In the genomic region with DNA sequence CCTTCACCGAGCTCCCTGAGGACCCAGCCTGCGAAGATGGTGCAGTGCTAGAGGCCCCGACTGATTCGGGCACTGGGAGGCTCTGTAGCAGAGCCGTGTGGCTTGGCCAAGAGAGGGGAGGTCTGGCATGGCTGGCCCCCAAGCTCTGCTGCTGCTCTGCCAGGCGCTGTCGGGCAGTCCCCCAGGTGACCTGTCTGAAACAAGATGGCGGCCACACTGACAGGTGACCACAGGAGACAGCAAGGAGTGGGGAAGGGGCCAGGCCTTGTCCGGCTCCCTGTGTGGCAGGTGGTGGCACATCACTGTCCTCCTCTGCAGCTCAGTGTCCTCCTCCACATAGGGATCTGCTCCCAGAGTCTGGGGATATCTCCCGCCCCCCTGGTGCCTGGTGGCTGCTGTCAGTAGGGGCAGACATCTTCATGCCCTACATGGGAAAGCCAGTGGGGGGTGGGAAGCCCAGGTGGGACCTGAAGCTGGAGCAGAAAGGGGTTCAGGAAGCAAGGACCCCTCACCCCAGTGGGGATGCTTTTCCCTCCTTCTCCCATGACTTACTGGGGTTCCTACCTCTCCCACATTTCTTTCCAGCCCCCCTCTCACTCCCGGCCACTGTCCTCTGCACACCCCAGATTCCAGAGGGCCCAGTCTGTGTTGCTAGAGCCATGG, we compare ENCODE assay signal across 16 cellular contexts. TPM values are rescaled to one million over a fixed set of nuclear protein-coding genes. Genes with fewer than 3 reads are reported as not detected.
DNase-seq lines count a peak whose midpoint lies in the region; ATAC-seq, FAIRE-seq and TF ChIP-seq lines count a peak whose summit lies in the region.
"Had no signal": no experiment of that assay in that cellular context is flagged by ENCODE, and none has a peak within 500 bp of the region (broad histone marks: within the 10 kb centered on the region; RNA-seq: fewer than 3 reads in every experiment).

No MANE protein-coding gene starts in this region.

- intact Hi-C loops in left ventricle myocardium superior (cut with micrococcal nuclease) (no loop called here), cardiac septum (cut with DNase I) (no loop called here), kidney (cut with DNase I) (no loop called here), spleen (cut with DNase I; ENCODE audit: low total_unique reads) (no loop called here)

- TF ChIP-seq POLR2A in spleen (IDR thresholded peaks at IDR 0.05): no peak

- WGBS in spleen, 5 donors: 85 to 97% (median 93%) methylated on average over 10 to 11 of the region's 11 CpGs

- TF ChIP-seq CTCF in kidney (IDR thresholded peaks at IDR 0.05; ENCODE audit: borderline replicate concordance, extremely low read depth, insufficient read depth) (no peak), spleen (IDR thresholded peaks at IDR 0.05 in 8 of 11, conservative IDR thresholded peaks at IDR 0.05 in 3 of 11) (no peak), brain microvascular endothelial cell (IDR thresholded peaks at IDR 0.05; ENCODE audit: low read depth, low read length, missing control alignments) (no peak)

- FAIRE-seq in kidney (lab: Jason Lieb, UNC): no peak
- FAIRE-seq: GM12878, HepG2 had no signal

- in situ Hi-C loops in brain microvascular endothelial cell (cut with HindIII; ENCODE audit: low pct_ligation_motif_present, low sequenced_read_pairs): no loop called here

- ATAC-seq in left ventricle myocardium superior: no peak
- ATAC-seq: GM12878, HepG2 had no signal

- peak; percentile 22 for DNase-seq in left ventricle myocardium superior
- DNase-seq in cardiac septum (ENCODE audit: low spot score): no peak
- DNase-seq in kidney: peak; percentile 59
- DNase-seq in spleen: peak; percentile 59
- DNase-seq in T-helper 1 cell: no peak
- DNase-seq in GDM1 (lab: John Stamatoyannopoulos, UW): no peak
- DNase-seq in brain microvascular endothelial cell: no peak
- DNase-seq: 8988T; CD4-positive, alpha-beta memory T cell; DMS79 treated with DMSO at 0.1 percent for 48 hours; GOT3; H9 had no signal

- peaks cover 0 to 7% (median 0%) of the 10 kb centered on the region in 7 donors for H3K27me3 ChIP-seq in spleen (replicated peaks in 1 of 7)
- peaks cover 7% of the 10 kb centered on the region for H3K27me3 ChIP-seq in brain microvascular endothelial cell (replicated peaks)
- H3K27me3 ChIP-seq: BLaER1 had no signal

- no peaks in the 10 kb centered on the region for H3K36me3 ChIP-seq in kidney (ENCODE audit: control insufficient read depth in 1 of 2, insufficient read depth in 2 of 2, low read length in 2 of 2)
- H3K36me3 ChIP-seq in spleen: no peaks in the 10 kb centered on the region
- H3K36me3 ChIP-seq in brain microvascular endothelial cell (replicated peaks): no peaks in the 10 kb centered on the region
- H3K36me3 ChIP-seq: BLaER1 had no signal

- H3K4me3 ChIP-seq in kidney (ENCODE audit: low read length in 2 of 2) (no peak overlapping the region), spleen (no peak overlapping the region), brain microvascular endothelial cell (ENCODE audit: low read depth, low read length) (no peak overlapping the region)
- H3K4me3 ChIP-seq: BLaER1, GM12878 had no signal

- no peak overlapping the region for H3K27ac ChIP-seq in kidney (ENCODE audit: low read depth in 2 of 2, low read length in 2 of 2)
- H3K27ac ChIP-seq in spleen: no peak overlapping the region
- no peak overlapping the region for H3K27ac ChIP-seq in brain microvascular endothelial cell
- H3K27ac ChIP-seq: BLaER1 had no signal

- H3K4me1 ChIP-seq in kidney (ENCODE audit: control insufficient read depth in 1 of 2, insufficient read depth in 1 of 2, low read depth in 1 of 2, low read length in 2 of 2): no peaks in the 10 kb centered on the region
- H3K4me1 ChIP-seq in spleen: peaks cover 0 to 4% (median 0%) of the 10 kb centered on the region in 6 donors
- H3K4me1 ChIP-seq: BLaER1 had no signal

- no peak overlapping the region for H3K9ac ChIP-seq in kidney (ENCODE audit: low read length in 2 of 2)
- H3K9ac ChIP-seq: BLaER1 had no signal

- H3K9me3 ChIP-seq in kidney (ENCODE audit: control insufficient read depth in 1 of 2, low read length in 2 of 2): peaks cover 0 to 4% of the 10 kb centered on the region in 2 donors
- peaks cover 0 to 18% (median 15%) of the 10 kb centered on the region in 8 donors for H3K9me3 ChIP-seq in spleen

RNA-seq across cellular contexts. Expression of a gene that starts 40.1 kb away (rescaled TPM):
- total RNA-seq in left ventricle myocardium superior (15.2 TPM), cardiac septum (9.2 TPM), kidney (2.2 TPM), spleen (1 to 10 TPM in 6 of 7 donors, under 1 TPM in 1; 0.85 to 4.2 (median 3.1) TPM)
- polyA plus RNA-seq in kidney (ENCODE audit: insufficient read depth, low read depth, low replicate concordance) (0.80 TPM), spleen (under 1 TPM; 0.09 to 0.67 (median 0.62) TPM)
- total RNA-seq: GM12878, H9 had no signal
- polyA plus RNA-seq: AG04450 had no signal

Comparison
In these comparisons a context has a peak if more than half of its experiments do, and no peak if none do; other contexts are left out.
1. DNase-seq: peak in left ventricle myocardium superior (single experiment), kidney (single experiment) and spleen (single experiment); none in cardiac septum (single experiment), T-helper 1 cell (0 of 5), GDM1 (single experiment) and brain microvascular endothelial cell (single experiment).